ENCODE assay signal across 15 cellular contexts in the genomic region with DNA sequence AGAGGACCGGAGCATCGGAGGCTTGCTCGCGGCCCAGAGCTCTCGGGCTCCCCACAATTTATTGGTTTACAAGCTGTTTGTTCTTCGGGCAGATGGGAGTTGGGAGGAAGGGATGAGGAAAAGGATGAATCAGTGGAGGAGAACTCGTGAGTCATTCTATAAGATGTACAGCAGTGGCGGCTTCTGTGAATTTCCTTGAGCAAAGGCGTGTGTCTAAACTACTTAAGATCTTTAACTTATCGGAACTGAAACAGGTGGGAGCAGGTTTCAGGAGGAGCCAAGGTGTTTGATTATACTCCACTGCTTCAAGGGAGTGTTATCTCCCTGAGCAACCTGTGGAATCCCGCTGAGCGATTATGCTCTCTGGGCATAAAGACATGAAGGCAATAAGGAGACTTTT. TPM values are rescaled to one million over a fixed set of nuclear protein-coding genes. Genes with fewer than 3 reads are reported as not detected.
A peak's percentile ranks its signal among the peaks of the same experiment; 100 is the strongest.
DNase-seq lines count a peak whose midpoint lies in the region; TF ChIP-seq lines count a peak whose summit lies in the region.
"Had no signal": no experiment of that assay in that cellular context is flagged by ENCODE, and none has a peak within 500 bp of the region (broad histone marks: within the 10 kb centered on the region; RNA-seq: fewer than 3 reads in every experiment).

No MANE protein-coding gene starts in this region.

- H2BK5ac ChIP-seq in mesendoderm (ENCODE audit: low read length): no peak overlapping the region

- no peaks in the 10 kb centered on the region for H3K36me3 ChIP-seq in brain microvascular endothelial cell (replicated peaks)
- H3K36me3 ChIP-seq in mesendoderm (ENCODE audit: control insufficient read depth, insufficient read depth, low read length): no peaks in the 10 kb centered on the region
- H3K36me3 ChIP-seq: stomach had no signal

- DNase-seq in ELR (ENCODE audit: low read depth): peak; percentile 93
- DNase-seq in NCI-H226: peak; percentile 26
- peak; percentile 4 for DNase-seq in brain microvascular endothelial cell
- DNase-seq in mesendoderm: peak; percentile 9
- DNase-seq in activated naive CD4-positive, alpha-beta T cell (lab: John Stamatoyannopoulos, UW): no peak
- DNase-seq in NCI-H446 treated with DMSO at 0.1 percent for 48 hours (lab: John Stamatoyannopoulos, UW): no peak
- no peak for DNase-seq in NOMO-1 (lab: John Stamatoyannopoulos, UW; ENCODE audit: unreplicated experiment in 2 of 2)
- DNase-seq in hypothalamus (lab: John Stamatoyannopoulos, UW): no peak
- DNase-seq: activated naive CD4-positive, alpha-beta T cell treated with anti-CD3 and anti-CD28 coated beads, Interleukin-2, amount 10 ng/mL, durations not matched to agents 7 days and 5 days; MM.1S; NCI-H2081; NCI-H526; stomach; T-helper 1 cell had no signal

- H3K56ac ChIP-seq in mesendoderm (ENCODE audit: low read length): no peak overlapping the region

- no peak overlapping the region for H3K4me2 ChIP-seq in mesendoderm (ENCODE audit: low read length)

- no peaks in the 10 kb centered on the region for H3K79me1 ChIP-seq in mesendoderm (ENCODE audit: low read length)

- in situ Hi-C loops in brain microvascular endothelial cell (cut with HindIII; ENCODE audit: low pct_ligation_motif_present, low sequenced_read_pairs): no loop called here

- no peak overlapping the region for H2BK15ac ChIP-seq in mesendoderm (replicated peaks; ENCODE audit: low read depth)

- no peaks in the 10 kb centered on the region for H3K79me2 ChIP-seq in mesendoderm (ENCODE audit: control insufficient read depth, insufficient read depth, low read length)

- WGBS in mesendoderm (ENCODE audit: extremely low coverage, insufficient coverage, low lambda C conversion rate): no CpG with 5 or more reads among the region's 12 CpGs

- no peak overlapping the region for H3K27ac ChIP-seq in brain microvascular endothelial cell
- H3K27ac ChIP-seq in mesendoderm (ENCODE audit: low read depth, low read length): no peak overlapping the region
- H3K27ac ChIP-seq: stomach had no signal

- H3K23ac ChIP-seq in mesendoderm (ENCODE audit: low read length): no peak overlapping the region

- no peak overlapping the region for H2AK5ac ChIP-seq in mesendoderm (ENCODE audit: low read length)

- H3K27me3 ChIP-seq in brain microvascular endothelial cell (replicated peaks): no peaks in the 10 kb centered on the region
- no peaks in the 10 kb centered on the region for H3K27me3 ChIP-seq in mesendoderm (ENCODE audit: insufficient read depth, low read length, poor library complexity)
- H3K27me3 ChIP-seq: stomach had no signal

- no peak overlapping the region for H4K8ac ChIP-seq in mesendoderm (ENCODE audit: low read depth, low read length)

- H3K4me1 ChIP-seq in mesendoderm (ENCODE audit: control insufficient read depth, low read depth, low read length): no peaks in the 10 kb centered on the region
- H3K4me1 ChIP-seq: stomach had no signal

- TF ChIP-seq CTCF in brain microvascular endothelial cell (IDR thresholded peaks at IDR 0.05; ENCODE audit: low read depth, low read length, missing control alignments): no peak

- no peak overlapping the region for H4K5ac ChIP-seq in mesendoderm (ENCODE audit: low read length)

- H3K4ac ChIP-seq in mesendoderm (ENCODE audit: low read depth, low read length): no peak overlapping the region

- no peak overlapping the region for H2BK120ac ChIP-seq in mesendoderm (ENCODE audit: low read depth, low read length)

- no peak overlapping the region for H3K18ac ChIP-seq in mesendoderm (ENCODE audit: low read length)

- no peak overlapping the region for H3K4me3 ChIP-seq in brain microvascular endothelial cell (ENCODE audit: low read depth, low read length)
- no peak overlapping the region for H3K4me3 ChIP-seq in mesendoderm (ENCODE audit: low read length)
- H3K4me3 ChIP-seq: lung, stomach had no signal

- no peak overlapping the region for H3K9ac ChIP-seq in mesendoderm (ENCODE audit: low read length)

RNA-seq across cellular contexts. Expression of a gene that starts 50.5 kb away (rescaled TPM):
- 13.9 TPM for polyA plus RNA-seq in mesendoderm (2013, experiment 1 of 2)
- polyA plus RNA-seq in mesendoderm (2013, experiment 2 of 2): 14.1 TPM

Comparison
In these comparisons a context has a peak if more than half of its experiments do, and no peak if none do; other contexts are left out.
1. DNase-seq: peak in ELR (single experiment), NCI-H226 (single experiment), brain microvascular endothelial cell (single experiment) and mesendoderm (single experiment); none in activated naive CD4-positive, alpha-beta T cell (0 of 4), NCI-H446 treated with DMSO at 0.1 percent for 48 hours (single experiment), NOMO-1 (0 of 2) and hypothalamus (0 of 51).